Comparison of ENCODE assay signal across 9 cellular contexts in the genomic region with DNA sequence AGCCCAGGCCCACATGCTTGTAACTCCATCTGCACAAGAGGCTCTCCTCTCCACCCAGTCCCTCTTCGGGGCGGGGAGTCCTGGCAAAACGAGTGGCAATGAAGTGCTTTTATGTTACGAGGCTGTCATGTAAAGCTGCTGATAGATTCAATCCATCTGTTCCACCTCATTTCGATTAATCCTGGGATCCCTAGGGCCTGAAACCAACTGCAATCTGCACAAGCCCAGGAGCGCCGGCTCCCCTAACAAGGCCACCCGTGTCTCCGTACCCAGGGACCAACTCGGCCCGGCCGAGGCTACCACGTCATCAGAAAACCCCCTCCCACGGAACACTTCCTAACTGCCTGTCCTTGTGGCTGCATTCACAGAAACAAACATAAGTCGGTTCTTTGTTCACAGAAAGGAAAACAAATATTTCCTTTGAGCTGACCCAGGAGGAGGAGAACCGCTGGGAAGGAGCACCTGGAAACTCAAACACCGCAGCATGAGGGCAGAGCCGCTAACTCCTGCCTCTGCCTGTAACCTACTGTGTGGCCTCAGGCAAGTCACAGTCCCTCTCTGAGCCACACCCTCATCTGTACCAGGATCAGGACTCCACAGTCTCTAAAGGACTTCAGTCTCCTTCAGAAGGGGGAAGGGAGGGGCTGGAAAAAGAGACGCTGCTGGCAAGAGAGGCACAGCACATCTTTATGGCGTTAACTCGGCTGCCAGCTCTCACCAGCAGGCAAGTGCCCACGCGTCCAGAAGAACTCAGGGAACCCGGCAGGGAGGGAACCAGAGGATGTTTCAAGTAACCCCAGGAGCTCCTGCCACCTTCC.
DNase-seq lines count a peak whose midpoint lies in the region; ATAC-seq and TF ChIP-seq lines count a peak whose summit lies in the region.
"Had no signal": no experiment of that assay in that cellular context is flagged by ENCODE, and none has a peak within 500 bp of the region (broad histone marks: within the 10 kb centered on the region; RNA-seq: fewer than 3 reads in every experiment).

No MANE protein-coding gene starts in this region.

- no peaks in the 10 kb centered on the region for H3K9me2 ChIP-seq in DOHH2 (replicated peaks; ENCODE audit: control insufficient read depth, low read length)

- H3K36me3 ChIP-seq in DOHH2 (ENCODE audit: control insufficient read depth, low read length): peaks cover 71% of the 10 kb centered on the region
- H3K36me3 ChIP-seq in parathyroid adenoma (ENCODE audit: control insufficient read depth, insufficient read depth, low read length): no peaks in the 10 kb centered on the region
- H3K36me3 ChIP-seq in brain microvascular endothelial cell (replicated peaks): no peaks in the 10 kb centered on the region

- TF ChIP-seq CTCF in DOHH2 (IDR thresholded peaks at IDR 0.05; ENCODE audit: low read depth, low read length, poor library complexity, severe bottlenecking) (no peak), parathyroid adenoma (IDR thresholded peaks at IDR 0.05) (peak; percentile 6), brain microvascular endothelial cell (IDR thresholded peaks at IDR 0.05; ENCODE audit: low read depth, low read length, missing control alignments) (no peak), GM20000 (IDR thresholded peaks at IDR 0.05; ENCODE audit: extremely low read depth, missing control alignments) (no peak)

- H3K9me3 ChIP-seq in DOHH2 (ENCODE audit: control insufficient read depth, insufficient read depth, low read length): no peaks in the 10 kb centered on the region
- H3K9me3 ChIP-seq in parathyroid adenoma (ENCODE audit: control insufficient read depth, low read length): no peaks in the 10 kb centered on the region

- H3K4me1 ChIP-seq in DOHH2 (ENCODE audit: control insufficient read depth, low read length) (peaks cover 99% of the 10 kb centered on the region), parathyroid adenoma (peaks cover 44% of the 10 kb centered on the region)

- H3K79me2 ChIP-seq in DOHH2 (ENCODE audit: control insufficient read depth, low read length) (peaks cover 100% of the 10 kb centered on the region), parathyroid adenoma (peaks cover 36% of the 10 kb centered on the region)

- no peak overlapping the region for H3K9ac ChIP-seq in parathyroid adenoma

- in situ Hi-C loops in brain microvascular endothelial cell (cut with HindIII; ENCODE audit: low pct_ligation_motif_present, low sequenced_read_pairs): no loop called here

- no peaks in the 10 kb centered on the region for H3K27me3 ChIP-seq in DOHH2 (ENCODE audit: control insufficient read depth, low read length)
- H3K27me3 ChIP-seq in parathyroid adenoma (ENCODE audit: control insufficient read depth, insufficient read depth, low read length): no peaks in the 10 kb centered on the region
- H3K27me3 ChIP-seq in brain microvascular endothelial cell (replicated peaks): no peaks in the 10 kb centered on the region

- H3K27ac ChIP-seq in DOHH2 (ENCODE audit: low read depth, low read length) (peak overlapping the region; percentile 85), angular gyrus (ENCODE audit: low read depth, low read length) (peak overlapping the region; percentile 41), parathyroid adenoma (peak overlapping the region; percentile 78), brain microvascular endothelial cell (no peak overlapping the region)

- H2AFZ ChIP-seq in parathyroid adenoma: peak overlapping the region; percentile 77

- peak overlapping the region; percentile 10 for H3K4me3 ChIP-seq in DOHH2 (ENCODE audit: low read length)
- no peak overlapping the region for H3K4me3 ChIP-seq in parathyroid adenoma (ENCODE audit: low read depth, low read length)
- no peak overlapping the region for H3K4me3 ChIP-seq in brain microvascular endothelial cell (ENCODE audit: low read depth, low read length)

- H3F3A ChIP-seq in DOHH2 (ENCODE audit: control insufficient read depth, insufficient read depth): peaks cover 28% of the 10 kb centered on the region

- no peak for TF ChIP-seq POLR2A in GM18505 (IDR thresholded peaks at IDR 0.05; ENCODE audit: borderline replicate concordance, extremely low read depth, insufficient read depth, insufficient read length)

- H4K20me1 ChIP-seq in DOHH2 (ENCODE audit: control insufficient read depth, insufficient read depth, low read depth, low read length): peaks cover 26% of the 10 kb centered on the region; the same call in 1 of the 2 replicates

- H3K4me2 ChIP-seq in DOHH2 (ENCODE audit: low read length) (peak overlapping the region; percentile 85), parathyroid adenoma (ENCODE audit: low read length) (peak overlapping the region; percentile 36)

- ATAC-seq in GM21723 (IDR thresholded peaks at IDR 0.05; ENCODE audit: unreplicated experiment) (no peak), GM18505 (IDR thresholded peaks at IDR 0.05; ENCODE audit: unreplicated experiment) (no peak)
- ATAC-seq: SK-N-SH treated with all-trans-retinoic acid at 6 μM for 48 hours had no signal

- DNase-seq in NCI-H446 treated with DMSO at 0.1 percent for 48 hours (lab: John Stamatoyannopoulos, UW) (peak; percentile 77), brain microvascular endothelial cell (no peak), GM20000 (ENCODE audit: low spot score) (no peak)
